8 cellular contexts compared by ENCODE assay signal in genomic region chr10:11002485-11002884, GRCh38. TPM values are rescaled to one million over a fixed set of nuclear protein-coding genes. Genes with fewer than 3 reads are reported as not detected.
"Had no signal": no experiment of that assay in that cellular context is flagged by ENCODE, and none has a peak within 500 bp of the region (broad histone marks: within the 10 kb centered on the region; RNA-seq: fewer than 3 reads in every experiment).

No MANE protein-coding gene starts in this region.

- H3K36me3 Mint-ChIP-seq: IgD-negative memory B cell had no signal

- H3K4me3 ChIP-seq: K562 had no signal

- H3K27ac ChIP-seq: HL-60 had no signal

- H3K4me3 Mint-ChIP-seq: IgD-negative memory B cell had no signal

- ATAC-seq: HepG2, K562 had no signal

- H3K27ac Mint-ChIP-seq: IgD-negative memory B cell had no signal

- DNase-seq: KBM-7, KG1 had no signal

- FAIRE-seq: HepG2, HTR-8/SVneo, K562 had no signal

- H3K4me1 Mint-ChIP-seq: IgD-negative memory B cell had no signal

RNA-seq across cellular contexts. Expression of gene CELF2, which starts 15.2 kb away (rescaled TPM):
- total RNA-seq: HepG2, HT-29 had no signal
- polyA plus RNA-seq: HepG2 had no signal
